Comparison of ENCODE assay signal across 23 cellular contexts in the genomic region with DNA sequence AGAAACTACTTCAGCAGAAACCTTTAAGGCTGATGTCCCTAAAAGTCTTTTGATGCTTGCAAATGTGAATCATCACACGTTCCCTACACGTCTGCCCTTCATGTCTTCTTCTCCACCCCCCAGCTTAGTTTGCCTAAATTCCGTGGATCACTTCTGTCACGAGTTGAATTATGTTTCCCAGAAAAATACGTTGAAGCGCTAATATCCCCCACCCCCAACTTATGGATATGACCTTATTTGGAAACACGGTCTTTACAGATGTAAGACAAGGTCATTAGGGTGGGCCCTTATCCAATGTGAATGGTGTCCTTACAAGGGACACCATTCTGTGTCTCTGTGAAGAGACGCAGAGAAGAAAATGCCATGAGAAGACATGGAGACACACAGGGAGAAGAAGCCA.
"Had no signal": no experiment of that assay in that cellular context is flagged by ENCODE, and none has a peak within 500 bp of the region (broad histone marks: within the 10 kb centered on the region; RNA-seq: fewer than 3 reads in every experiment).

No MANE protein-coding gene starts in this region.

- H3K36me3 ChIP-seq: breast epithelium had no signal

- H3K27me3 ChIP-seq: adrenal gland had no signal

- H3K4me1 ChIP-seq: breast epithelium had no signal

- H3K4me3 ChIP-seq: adrenal gland, breast epithelium, SK-N-MC had no signal

- H3K9me3 Mint-ChIP-seq: T-helper 2 cell treated with Interferon-gamma antibody and Interleukin-4, amounts not matched to agents 5 μg/mL and 100 μg/mL, for 36 hours had no signal

- H3K27ac Mint-ChIP-seq: activated CD8-positive, alpha-beta T cell treated with anti-CD3 and anti-CD28 coated beads for 36 hours; activated naive CD8-positive, alpha-beta T cell treated with anti-CD3 and anti-CD28 coated beads, Interleukin-2, amount 10 ng/mL, durations not matched to agents 7 days and 5 days; activated T-cell treated with anti-CD3 and anti-CD28 coated beads, Interleukin-2, amount 50 U/mL, for 72 hours; T-cell; T-helper 2 cell treated with Interferon-gamma antibody and Interleukin-4, amounts not matched to agents 5 μg/mL and 100 μg/mL, for 36 hours had no signal

- H3K4me3 Mint-ChIP-seq: activated CD8-positive, alpha-beta T cell treated with anti-CD3 and anti-CD28 coated beads for 36 hours; activated naive CD8-positive, alpha-beta T cell treated with anti-CD3 and anti-CD28 coated beads, Interleukin-2, amount 10 ng/mL, durations not matched to agents 7 days and 5 days; T-helper 2 cell treated with Interferon-gamma antibody and Interleukin-4, amounts not matched to agents 5 μg/mL and 100 μg/mL, for 36 hours had no signal

- H3K9me3 ChIP-seq: adrenal gland had no signal

- H3K27ac ChIP-seq: adrenal gland, breast epithelium, SK-N-MC had no signal

- DNase-seq: activated CD4-positive, alpha-beta T cell treated with anti-CD3 and anti-CD28 coated beads for 4 hours; activated CD8-positive, alpha-beta memory T cell treated with anti-CD3 and anti-CD28 coated beads, Interleukin-2, amount 50 U/mL, for 4 hours; activated CD8-positive, alpha-beta T cell treated with anti-CD3 and anti-CD28 coated beads for 36 hours; activated naive CD4-positive, alpha-beta T cell treated with anti-CD3 and anti-CD28 coated beads, Interleukin-2, amount 50 U/mL, for 16 hours; activated naive CD8-positive, alpha-beta T cell treated with anti-CD3 and anti-CD28 coated beads, Interleukin-2, amount 10 ng/mL, durations not matched to agents 7 days and 5 days; activated T-cell treated with anti-CD3 and anti-CD28 coated beads, Interleukin-2, amount 50 U/mL, for 72 hours; adrenal gland; anterior cingulate cortex; central memory CD4-positive, alpha-beta T cell; NCI-H1092; NCI-H1417; NCI-H1930; NCI-H2171 treated with DMSO at 0.1 percent for 48 hours; NCI-H226; NCI-H526; NCI-H774; RPMI8226; T-cell had no signal

- ATAC-seq: activated CD4-positive, CD25-positive, alpha-beta regulatory T cell treated with anti-CD3 and anti-CD28 coated beads, Interleukin-2, amount 50 U/mL, for 24 hours; activated CD8-positive, alpha-beta T cell treated with anti-CD3 and anti-CD28 coated beads for 36 hours; activated T-cell treated with anti-CD3 and anti-CD28 coated beads, Interleukin-2, amount 50 U/mL, for 72 hours; Right ventricle myocardium inferior; T-cell had no signal
